21 cellular contexts compared by ENCODE assay signal in the genomic region with DNA sequence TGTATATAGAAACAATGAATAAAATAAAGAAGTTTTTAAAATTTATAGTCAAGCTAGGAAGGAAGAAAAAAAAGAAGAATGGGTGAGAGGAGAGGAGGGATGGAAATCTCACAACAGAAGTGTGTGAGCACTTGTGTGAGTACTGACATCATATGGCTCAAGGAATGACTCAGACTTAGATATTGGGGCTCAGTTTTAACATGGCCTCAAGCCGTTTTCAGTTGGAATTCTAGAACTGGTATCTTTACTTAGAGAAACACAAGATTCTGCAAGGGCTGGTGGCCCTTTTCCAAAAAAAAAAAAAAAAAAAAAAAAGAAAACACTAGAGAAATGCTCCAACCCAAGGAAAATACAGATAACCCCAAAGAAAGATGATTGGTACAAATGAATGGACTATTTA.
"Had no signal": no experiment of that assay in that cellular context is flagged by ENCODE, and none has a peak within 500 bp of the region (broad histone marks: within the 10 kb centered on the region; RNA-seq: fewer than 3 reads in every experiment).

No MANE protein-coding gene starts in this region.

- H3K27me3 ChIP-seq: brain microvascular endothelial cell had no signal

- H3K27ac ChIP-seq: brain microvascular endothelial cell, VCaP had no signal

- DNase-seq: activated CD4-positive, alpha-beta memory T cell treated with anti-CD3 and anti-CD28 coated beads, Interleukin-2, amount 10 ng/mL, durations not matched to agents 7 days and 5 days; activated CD4-positive, alpha-beta T cell treated with anti-CD3 and anti-CD28 coated beads for 36 hours; activated CD4-positive, alpha-beta T cell treated with anti-CD3 and anti-CD28 coated beads, Interleukin-2, amount 50 U/mL, for 1 hour; activated gamma-delta T cell treated with Interleukin-2 at 50 U/mL for 16 hours; activated naive CD4-positive, alpha-beta T cell treated with anti-CD3 and anti-CD28 coated beads, Interleukin-2, amount 10 ng/mL, durations not matched to agents 7 days and 5 days; activated naive CD8-positive, alpha-beta T cell treated with anti-CD3 and anti-CD28 coated beads for 36 hours; activated T-cell treated with anti-CD3 and anti-CD28 coated beads for 4 hours; activated T-cell treated with anti-CD3 and anti-CD28 coated beads, Interleukin-2, amount 50 U/mL, for 48 hours; brain microvascular endothelial cell; caudate nucleus; NCI-H1105 treated with DMSO at 0.1 percent for 48 hours; NCI-H1436 treated with DMSO at 0.1 percent for 48 hours; NCI-H187; NCI-H2081; NCI-H446; NCI-H524; NCI-H774; SIG-M5; T-cell had no signal

- ATAC-seq: activated CD4-positive, alpha-beta T cell treated with anti-CD3 and anti-CD28 coated beads for 36 hours; activated T-helper 17 cell treated with anti-CD3 and anti-CD28 coated beads, Interleukin-2, amount 50 U/mL, for 72 hours; T-cell had no signal
